Comparison of ENCODE assay signal across 12 cellular contexts in the genomic region with DNA sequence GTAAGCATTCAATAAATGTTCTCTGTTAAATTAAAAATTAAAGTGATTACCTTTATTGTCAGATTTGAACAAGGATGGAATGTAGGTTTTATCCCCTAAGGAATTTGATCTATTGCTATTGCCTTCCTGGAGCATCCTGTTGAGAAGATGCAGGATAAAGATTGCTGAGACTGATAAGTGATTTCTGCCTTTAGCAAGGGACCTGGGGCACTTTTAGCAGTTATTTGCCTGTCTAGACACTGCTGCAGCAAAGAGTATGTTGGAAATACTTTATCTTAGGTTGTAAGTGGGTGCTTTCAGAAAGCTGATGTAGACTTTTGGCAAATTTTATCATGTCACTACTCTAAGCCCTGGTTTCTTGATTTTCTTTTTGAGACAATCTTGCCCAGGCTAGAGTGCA.
DNase-seq lines count a peak whose midpoint lies in the region; ATAC-seq lines count a peak whose summit lies in the region.
"Had no signal": no experiment of that assay in that cellular context is flagged by ENCODE, and none has a peak within 500 bp of the region (broad histone marks: within the 10 kb centered on the region; RNA-seq: fewer than 3 reads in every experiment).

No MANE protein-coding gene starts in this region.

- POLR2A ChIA-PET in activated CD4-positive, alpha-beta T cell treated with anti-CD3 and anti-CD28 coated beads, Interleukin-2, amount 10 ng/mL, durations not matched to agents 7 days and 5 days (lab: Charles Lee), result no interaction called here

- H3K27ac Mint-ChIP-seq in activated CD4-positive, alpha-beta T cell treated with anti-CD3 and anti-CD28 coated beads, Interleukin-2, amount 10 ng/mL, durations not matched to agents 24 days and 14 days, result peak overlapping the region; percentile 48
- H3K27ac Mint-ChIP-seq in activated CD4-positive, alpha-beta T cell treated with anti-CD3 and anti-CD28 coated beads, Interleukin-2, amount 10 ng/mL, durations not matched to agents 7 days and 5 days, result no peak overlapping the region
- peak overlapping the region; percentile 88 to 95 for H3K27ac Mint-ChIP-seq in activated naive CD4-positive, alpha-beta T cell treated with anti-CD3 and anti-CD28 coated beads, Interleukin-2, amount 50 U/mL, for 72 hours
- peak overlapping the region; percentile 75 for H3K27ac Mint-ChIP-seq in activated naive CD8-positive, alpha-beta T cell treated with anti-CD3 and anti-CD28 coated beads, Interleukin-2, amount 50 U/mL, for 24 hours
- H3K27ac Mint-ChIP-seq: HFFc6 had no signal

- no peaks in the 10 kb centered on the region for H3K27me3 Mint-ChIP-seq in activated CD4-positive, alpha-beta T cell treated with anti-CD3 and anti-CD28 coated beads, Interleukin-2, amount 10 ng/mL, durations not matched to agents 24 days and 14 days
- H3K27me3 Mint-ChIP-seq in activated CD4-positive, alpha-beta T cell treated with anti-CD3 and anti-CD28 coated beads, Interleukin-2, amount 10 ng/mL, durations not matched to agents 7 days and 5 days, result no peaks in the 10 kb centered on the region
- no peaks in the 10 kb centered on the region for H3K27me3 Mint-ChIP-seq in activated naive CD8-positive, alpha-beta T cell treated with anti-CD3 and anti-CD28 coated beads, Interleukin-2, amount 50 U/mL, for 24 hours

- CTCF ChIA-PET in activated CD4-positive, alpha-beta T cell treated with anti-CD3 and anti-CD28 coated beads, Interleukin-2, amount 10 ng/mL, durations not matched to agents 7 days and 5 days (lab: Charles Lee), result interaction anchor here (2.1 kb wide), 1 partner anchor 8 kb away, joined by 5 read pairs; no protein-coding TSS in a partner anchor

- ATAC-seq in activated naive CD4-positive, alpha-beta T cell treated with anti-CD3 and anti-CD28 coated beads, Interleukin-2, amount 50 U/mL, for 72 hours, result no peak
- ATAC-seq in activated naive CD8-positive, alpha-beta T cell treated with anti-CD3 and anti-CD28 coated beads, Interleukin-2, amount 50 U/mL, for 24 hours, result no peak
- ATAC-seq: GM12878 had no signal

- H3K4me3 Mint-ChIP-seq in activated CD4-positive, alpha-beta T cell treated with anti-CD3 and anti-CD28 coated beads, Interleukin-2, amount 10 ng/mL, durations not matched to agents 24 days and 14 days, result no peak overlapping the region
- H3K4me3 Mint-ChIP-seq in activated CD4-positive, alpha-beta T cell treated with anti-CD3 and anti-CD28 coated beads, Interleukin-2, amount 10 ng/mL, durations not matched to agents 7 days and 5 days, result no peak overlapping the region
- no peak overlapping the region for H3K4me3 Mint-ChIP-seq in activated naive CD8-positive, alpha-beta T cell treated with anti-CD3 and anti-CD28 coated beads, Interleukin-2, amount 50 U/mL, for 24 hours
- H3K4me3 Mint-ChIP-seq: HFFc6 had no signal

- peaks cover 23% of the 10 kb centered on the region for H3K36me3 Mint-ChIP-seq in activated CD4-positive, alpha-beta T cell treated with anti-CD3 and anti-CD28 coated beads, Interleukin-2, amount 10 ng/mL, durations not matched to agents 24 days and 14 days (ENCODE audit: low read depth)
- H3K36me3 Mint-ChIP-seq in activated CD4-positive, alpha-beta T cell treated with anti-CD3 and anti-CD28 coated beads, Interleukin-2, amount 10 ng/mL, durations not matched to agents 7 days and 5 days (ENCODE audit: low read depth), result peaks cover 28% of the 10 kb centered on the region
- H3K36me3 Mint-ChIP-seq in activated naive CD4-positive, alpha-beta T cell treated with anti-CD3 and anti-CD28 coated beads, Interleukin-2, amount 50 U/mL, for 72 hours, result peaks cover 13 to 35% of the 10 kb centered on the region in 2 donors
- H3K36me3 Mint-ChIP-seq in activated naive CD8-positive, alpha-beta T cell treated with anti-CD3 and anti-CD28 coated beads, Interleukin-2, amount 50 U/mL, for 24 hours (ENCODE audit: low read depth), result peaks cover 22% of the 10 kb centered on the region

- DNase-seq in activated CD4-positive, alpha-beta T cell treated with anti-CD3 and anti-CD28 coated beads, Interleukin-2, amount 10 ng/mL, durations not matched to agents 24 days and 14 days, result no peak
- DNase-seq in activated CD4-positive, alpha-beta T cell treated with anti-CD3 and anti-CD28 coated beads, Interleukin-2, amount 10 ng/mL, durations not matched to agents 7 days and 5 days, result no peak
- no peak for DNase-seq in activated naive CD4-positive, alpha-beta T cell treated with anti-CD3 and anti-CD28 coated beads, Interleukin-2, amount 50 U/mL, for 72 hours (ENCODE audit: low spot score in 2 of 2)
- DNase-seq in activated naive CD4-positive, alpha-beta T cell treated with anti-CD3 and anti-CD28 coated beads, Interleukin-2, amount 50 U/mL, for 16 hours, result no peak
- DNase-seq in activated naive CD8-positive, alpha-beta T cell treated with anti-CD3 and anti-CD28 coated beads, Interleukin-2, amount 50 U/mL, for 24 hours, result no peak
- DNase-seq in HK-2 (ENCODE audit: unreplicated experiment) (no peak), DMS114 treated with DMSO at 0.1 percent for 48 hours (lab: John Stamatoyannopoulos, UW; ENCODE audit: unreplicated experiment) (no peak)
- DNase-seq: 8988T, AML-193, HCEC 1CT, HFFc6 had no signal

- intact Hi-C loops in activated CD4-positive, alpha-beta T cell treated with anti-CD3 and anti-CD28 coated beads, Interleukin-2, amount 10 ng/mL, durations not matched to agents 24 days and 14 days (cut with micrococcal nuclease), result loop anchor here (5.0 kb wide), 1 partner anchor 48 kb away; no protein-coding TSS in a partner anchor

- peaks cover 43% of the 10 kb centered on the region for H3K4me1 Mint-ChIP-seq in activated CD4-positive, alpha-beta T cell treated with anti-CD3 and anti-CD28 coated beads, Interleukin-2, amount 10 ng/mL, durations not matched to agents 24 days and 14 days
- H3K4me1 Mint-ChIP-seq in activated CD4-positive, alpha-beta T cell treated with anti-CD3 and anti-CD28 coated beads, Interleukin-2, amount 10 ng/mL, durations not matched to agents 7 days and 5 days, result peaks cover 52% of the 10 kb centered on the region
- H3K4me1 Mint-ChIP-seq in activated naive CD8-positive, alpha-beta T cell treated with anti-CD3 and anti-CD28 coated beads, Interleukin-2, amount 50 U/mL, for 24 hours, result peaks cover 73% of the 10 kb centered on the region

- H3K9me3 Mint-ChIP-seq in activated CD4-positive, alpha-beta T cell treated with anti-CD3 and anti-CD28 coated beads, Interleukin-2, amount 10 ng/mL, durations not matched to agents 24 days and 14 days, result peaks cover 20% of the 10 kb centered on the region
- H3K9me3 Mint-ChIP-seq in activated CD4-positive, alpha-beta T cell treated with anti-CD3 and anti-CD28 coated beads, Interleukin-2, amount 10 ng/mL, durations not matched to agents 7 days and 5 days, result peaks cover 11% of the 10 kb centered on the region
- H3K9me3 Mint-ChIP-seq in activated naive CD4-positive, alpha-beta T cell treated with anti-CD3 and anti-CD28 coated beads, Interleukin-2, amount 50 U/mL, for 72 hours, result peaks cover 8 to 9% of the 10 kb centered on the region in 2 donors
- H3K9me3 Mint-ChIP-seq in activated naive CD8-positive, alpha-beta T cell treated with anti-CD3 and anti-CD28 coated beads, Interleukin-2, amount 50 U/mL, for 24 hours, result no peaks in the 10 kb centered on the region
- H3K9me3 Mint-ChIP-seq: HFFc6 had no signal
